ENCODE assay signal across 8 cellular contexts in the genomic region with DNA sequence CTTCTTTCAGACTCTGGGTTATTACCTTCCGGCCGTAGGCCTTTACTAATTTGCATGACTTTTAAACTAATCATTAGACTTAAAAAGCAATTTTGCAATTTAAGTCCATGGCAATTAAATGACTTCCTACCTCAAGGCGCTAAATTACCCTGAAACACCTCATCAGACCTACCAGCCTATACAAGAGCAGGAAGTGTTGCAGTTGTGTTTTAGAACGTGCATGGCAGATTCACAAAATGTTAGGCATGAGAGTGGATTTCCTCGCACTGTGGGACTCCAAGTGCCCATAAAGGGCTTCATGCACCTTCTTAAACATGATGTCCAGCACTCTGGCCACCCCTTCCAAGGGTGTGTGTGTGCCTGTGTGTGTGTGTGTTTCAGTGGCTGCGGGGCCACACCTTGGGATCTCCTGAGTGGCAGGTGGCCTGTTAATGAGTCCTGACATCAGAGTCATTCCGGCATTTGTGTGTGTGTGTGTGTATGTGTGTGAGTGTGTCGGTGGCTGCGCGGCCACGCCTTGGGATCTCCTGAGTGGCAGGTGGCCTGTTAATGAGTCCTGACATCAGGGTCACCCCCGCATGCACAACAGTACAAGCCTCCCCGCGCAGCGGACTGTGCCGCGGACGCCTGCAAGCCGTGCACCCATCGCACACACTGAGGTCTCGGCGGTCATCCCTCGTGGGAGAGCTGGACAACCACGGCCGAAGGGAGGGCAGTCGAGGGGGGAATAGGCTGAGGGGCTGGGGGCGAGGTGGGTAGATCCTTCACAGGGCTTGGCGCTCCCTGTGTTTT. TPM values are rescaled to one million over a fixed set of nuclear protein-coding genes. Genes with fewer than 3 reads are reported as not detected.
DNase-seq lines count a peak whose midpoint lies in the region; ATAC-seq and TF ChIP-seq lines count a peak whose summit lies in the region.

No MANE protein-coding gene starts in this region.

- no peaks in the 10 kb centered on the region for H3K9me2 ChIP-seq in GM23338 (ENCODE audit: insufficient read depth)

- peak overlapping the region; percentile 80 for H3K27ac Mint-ChIP-seq in GM23338
- peak overlapping the region; percentile 97 to 99 (median 98) for H3K27ac Mint-ChIP-seq in brain
- peak overlapping the region; percentile 88 to 97 (median 94) for H3K27ac Mint-ChIP-seq in immature natural killer cell

- peak overlapping the region; percentile 78 for H3K9ac ChIP-seq in smooth muscle cell (ENCODE audit: low read depth)

- H3K9me3 Mint-ChIP-seq in GM23338 (no peaks in the 10 kb centered on the region), brain (peaks cover 3 to 4% (median 4%) of the 10 kb centered on the region in 5 experiments), immature natural killer cell (peaks cover 0 to 4% (median 0%) of the 10 kb centered on the region in 6 donors)

- ATAC-seq in GM23338: peak; percentile 44

- peaks cover 39% of the 10 kb centered on the region for H3K4me1 Mint-ChIP-seq in GM23338
- H3K4me1 Mint-ChIP-seq in brain: peaks cover 59% of the 10 kb centered on the region
- peaks cover 45 to 54% of the 10 kb centered on the region in 2 donors for H3K4me1 Mint-ChIP-seq in immature natural killer cell

- no peak for TF ChIP-seq CTCF in GM23338 (conservative IDR thresholded peaks at IDR 0.05; ENCODE audit: low read depth in 2 of 2)
- TF ChIP-seq CTCF in LNCaP clone FGC (IDR thresholded peaks at IDR 0.05; ENCODE audit: control insufficient read depth, extremely low read depth, insufficient read depth): no peak
- no peak for TF ChIP-seq CTCF in brain (conservative IDR thresholded peaks at IDR 0.05)
- TF ChIP-seq CTCF in smooth muscle cell (IDR thresholded peaks at IDR 0.05; ENCODE audit: borderline replicate concordance, insufficient read depth, poor library complexity, severe bottlenecking): no peak

- H3K36me3 ChIP-seq in GM23338 (ENCODE audit: insufficient read depth) (no peaks in the 10 kb centered on the region), smooth muscle cell (ENCODE audit: low read depth) (no peaks in the 10 kb centered on the region)

- H3K27me3 ChIP-seq in GM23338 (ENCODE audit: insufficient read depth) (no peaks in the 10 kb centered on the region), smooth muscle cell (ENCODE audit: low read depth) (no peaks in the 10 kb centered on the region)

- 21% methylated on average over 20 of the region's 28 CpGs for WGBS in smooth muscle cell (ENCODE audit: low lambda C conversion rate)

- peak overlapping the region; percentile 90 for H3K4me2 ChIP-seq in GM23338
- H3K4me2 ChIP-seq in smooth muscle cell: peak overlapping the region; percentile 94

- H3K79me2 ChIP-seq in GM23338 (replicated peaks; ENCODE audit: insufficient read depth) (peaks cover 30% of the 10 kb centered on the region), smooth muscle cell (ENCODE audit: low read depth) (peaks cover 5% of the 10 kb centered on the region)

- H3K4me1 ChIP-seq in GM23338 (ENCODE audit: insufficient read depth) (peaks cover 15% of the 10 kb centered on the region), smooth muscle cell (ENCODE audit: low read depth) (peaks cover 8% of the 10 kb centered on the region)

- H3F3A ChIP-seq in GM23338 (replicated peaks; ENCODE audit: low read depth): no peaks in the 10 kb centered on the region; the same call in 1 of the 2 replicates
- peaks cover 4% of the 10 kb centered on the region for H3F3A ChIP-seq in smooth muscle cell (ENCODE audit: low read depth)

- peaks cover 6% of the 10 kb centered on the region; the same call in 2 of the 3 replicates for H3K36me3 Mint-ChIP-seq in GM23338 (ENCODE audit: low read depth)
- peaks cover 33% of the 10 kb centered on the region for H3K36me3 Mint-ChIP-seq in brain
- peaks cover 0 to 6% (median 3%) of the 10 kb centered on the region in 3 donors for H3K36me3 Mint-ChIP-seq in immature natural killer cell

- no peaks in the 10 kb centered on the region for H3K9me3 ChIP-seq in smooth muscle cell (replicated peaks; ENCODE audit: low read depth)

- H2AFZ ChIP-seq in GM23338 (peak overlapping the region; percentile 94), smooth muscle cell (ENCODE audit: low read depth) (peak overlapping the region; percentile 82)

- H4K20me1 ChIP-seq in GM23338 (replicated peaks; ENCODE audit: insufficient read depth): no peaks in the 10 kb centered on the region
- no peaks in the 10 kb centered on the region for H4K20me1 ChIP-seq in smooth muscle cell (ENCODE audit: low read depth)

- H3K27ac ChIP-seq in GM23338 (ENCODE audit: low read depth) (peak overlapping the region; percentile 88; the same call in 1 of the 2 replicates), smooth muscle cell (ENCODE audit: low read depth) (peak overlapping the region; percentile 71)

- H3K4me3 ChIP-seq in GM23338 (peak overlapping the region; percentile 89), LNCaP clone FGC (ENCODE audit: low read depth, low read length) (peak overlapping the region; percentile 84), smooth muscle cell (peak overlapping the region; percentile 91)

- H3K27me3 Mint-ChIP-seq in GM23338 (ENCODE audit: insufficient read depth, low read depth, poor library complexity) (peaks cover 4% of the 10 kb centered on the region), brain (peaks cover 12% of the 10 kb centered on the region), immature natural killer cell (ENCODE audit: low read depth in 3 of 3) (peaks cover 3 to 11% (median 5%) of the 10 kb centered on the region in 3 donors)

- H3K4me3 Mint-ChIP-seq in GM23338 (peak overlapping the region; percentile 93), brain (peak overlapping the region; percentile 93 to 97 (median 95)), immature natural killer cell (peak overlapping the region; percentile 94 to 98 (median 96))

- peak; percentile 34 for DNase-seq in GM03348 (ENCODE audit: low spot score)
- peak; percentile 44 for DNase-seq in GM23338 (ENCODE audit: low spot score)
- no peak for DNase-seq in LNCaP clone FGC (ENCODE audit: low read depth)
- peak; percentile 30 for DNase-seq in T-helper 22 cell (ENCODE audit: low read depth)
- DNase-seq in immature natural killer cell: peak in 2 of 3 donors; percentile 34 to 47
- DNase-seq in smooth muscle cell (lab: John Stamatoyannopoulos, UW; ENCODE audit: unreplicated experiment): no peak
- DNase-seq in epidermal melanocyte (ENCODE audit: insufficient read length, low spot score): no peak

TF ChIP-seq in GM23338, 12 proteins besides CTCF, POLR2A, EP300 and RAD21 (continues in another document):
- no peak for TF ChIP-seq NANOG (IDR thresholded peaks at IDR 0.05; ENCODE audit: borderline replicate concordance)

RNA-seq across cellular contexts. Expression of a gene that starts 0.9 kb away (rescaled TPM):
- total RNA-seq in GM23338 (2014; rRNA removed; shearing (Covaris generic)): 68.6 and 68.7 TPM in 2 replicates
- 22.0 and 23.2 TPM in 2 replicates for polyA plus RNA-seq in GM23338 (2016; fragmentation: Nextera tagmentation; extraction: Ambion mirVana)
- 12.1 TPM for polyA plus RNA-seq in brain (ENCODE audit: insufficient read depth, low read depth, low replicate concordance)
- polyA plus RNA-seq in immature natural killer cell: 10 to 100 TPM in 2 of 3 donors, 1 to 10 TPM in 1; 5.2 to 15.2 (median 14.1) TPM
- total RNA-seq in smooth muscle cell: 10.6 and 13.2 TPM in 2 replicates
- polyA plus RNA-seq in smooth muscle cell: 4.8 and 6.4 TPM in 2 replicates

Comparison
In these comparisons a context has a peak if more than half of its experiments do, and no peak if none do; other contexts are left out.
1. DNase-seq: peak in GM03348 (single experiment), GM23338 (single experiment), T-helper 22 cell (single experiment) and immature natural killer cell (2 of 3); none in LNCaP clone FGC (single experiment), smooth muscle cell (single experiment) and epidermal melanocyte (single experiment).
2. Peak in every context shown above with its lines, with median percentiles within 50 percentile points of each other: H3K4me3 ChIP-seq, H3K27ac Mint-ChIP-seq and H3K4me3 Mint-ChIP-seq.